Comparison of ENCODE assay signal across 28 cellular contexts in genomic region chr18:78727057-78727739, GRCh38.
"Had no signal": no experiment of that assay in that cellular context is flagged by ENCODE, and none has a peak within 500 bp of the region (broad histone marks: within the 10 kb centered on the region; RNA-seq: fewer than 3 reads in every experiment).

No MANE protein-coding gene starts in this region.

- H3K4me1 ChIP-seq: gastrocnemius medialis, parathyroid adenoma, right atrium auricular region, upper lobe of left lung had no signal

- H3K4me3 Mint-ChIP-seq: activated naive CD8-positive, alpha-beta T cell treated with anti-CD3 and anti-CD28 coated beads, Interleukin-2, amount 50 U/mL, for 24 hours; activated T-helper 1 cell treated with anti-CD3 and anti-CD28 coated beads, Interleukin-12 subunit alpha, Interleukin-12 subunit beta, Interleukin-2, Interleukin-4 antibody, amounts not matched to agents 30 ng/mL and 10 ng/mL and 1 ng/mL, durations not matched to agents 14 hours and 24 hours and 36 hours; naive thymus-derived CD4-positive, alpha-beta T cell; stimulated activated effector memory CD8-positive, alpha-beta T cell treated with anti-CD3 and anti-CD28 coated beads, Interleukin-12 subunit alpha, Interleukin-12 subunit beta, amount 100 ng/mL, for 72 hours; stimulated activated naive CD8-positive, alpha-beta T cell treated with anti-CD3 and anti-CD28 coated beads, Interleukin-15, Interleukin-2, amounts not matched to agents 100 ng/mL and 50 ng/mL, for 24 hours had no signal

- H3K4me3 ChIP-seq: gastrocnemius medialis, hepatocyte, right atrium auricular region, upper lobe of left lung had no signal

- H3K27ac ChIP-seq: gastrocnemius medialis, hepatocyte, parathyroid adenoma, right atrium auricular region, upper lobe of left lung had no signal

- H3K27me3 Mint-ChIP-seq: stimulated activated naive CD8-positive, alpha-beta T cell treated with anti-CD3 and anti-CD28 coated beads, Interleukin-15, Interleukin-2, amounts not matched to agents 100 ng/mL and 50 ng/mL, for 24 hours had no signal

- ATAC-seq: activated naive CD8-positive, alpha-beta T cell treated with anti-CD3 and anti-CD28 coated beads, Interleukin-2, amount 50 U/mL, for 24 hours; gastrocnemius medialis; left cardiac atrium; left ventricle myocardium superior; naive thymus-derived CD4-positive, alpha-beta T cell; stimulated activated effector memory CD8-positive, alpha-beta T cell treated with anti-CD3 and anti-CD28 coated beads, Interleukin-12 subunit alpha, Interleukin-12 subunit beta, amount 100 ng/mL, for 72 hours had no signal

- DNase-seq: activated CD4-positive, alpha-beta T cell treated with anti-CD3 and anti-CD28 coated beads for 4 hours; activated CD4-positive, alpha-beta T cell treated with anti-CD3 and anti-CD28 coated beads, Interleukin-2, amount 50 U/mL, for 4 hours; activated gamma-delta T cell treated with Interleukin-2 at 50 U/mL for 16 hours; activated naive CD4-positive, alpha-beta T cell treated with anti-CD3 and anti-CD28 coated beads, Interleukin-2, amount 50 U/mL, for 16 hours; activated naive CD8-positive, alpha-beta T cell treated with anti-CD3 and anti-CD28 coated beads, Interleukin-2, amount 50 U/mL, for 24 hours; activated T-cell treated with anti-CD3 and anti-CD28 coated beads, Interleukin-2, amount 50 U/mL, for 1 hour; amygdala; caudate nucleus; dermis blood vessel endothelial cell; effector CD4-positive, alpha-beta T cell; gastrocnemius medialis; glutamatergic neuron; left cardiac atrium; left ventricle myocardium superior; mammary epithelial cell; midbrain; naive thymus-derived CD4-positive, alpha-beta T cell; nucleus accumbens; stimulated activated CD4-positive, alpha-beta T cell treated with anti-CD3 and anti-CD28 coated beads, Interleukin-12 subunit alpha, Interleukin-12 subunit beta, amount 100 ng/mL, for 4 hours; stimulated activated CD4-positive, alpha-beta T cell treated with anti-CD3 and anti-CD28 coated beads, Interleukin-4, amount 100 ng/mL, for 24 hours; substantia nigra had no signal

- H3K27ac Mint-ChIP-seq: activated naive CD8-positive, alpha-beta T cell treated with anti-CD3 and anti-CD28 coated beads, Interleukin-2, amount 50 U/mL, for 24 hours; activated T-helper 1 cell treated with anti-CD3 and anti-CD28 coated beads, Interleukin-12 subunit alpha, Interleukin-12 subunit beta, Interleukin-2, Interleukin-4 antibody, amounts not matched to agents 30 ng/mL and 10 ng/mL and 1 ng/mL, durations not matched to agents 14 hours and 24 hours and 36 hours; naive thymus-derived CD4-positive, alpha-beta T cell; stimulated activated effector memory CD8-positive, alpha-beta T cell treated with anti-CD3 and anti-CD28 coated beads, Interleukin-12 subunit alpha, Interleukin-12 subunit beta, amount 100 ng/mL, for 72 hours; stimulated activated naive CD8-positive, alpha-beta T cell treated with anti-CD3 and anti-CD28 coated beads, Interleukin-15, Interleukin-2, amounts not matched to agents 100 ng/mL and 50 ng/mL, for 24 hours had no signal

- H2AFZ ChIP-seq: hepatocyte, parathyroid adenoma had no signal

- H3K4me2 ChIP-seq: hepatocyte had no signal

- H3K9me3 Mint-ChIP-seq: activated naive CD8-positive, alpha-beta T cell treated with anti-CD3 and anti-CD28 coated beads, Interleukin-2, amount 50 U/mL, for 24 hours; activated T-helper 1 cell treated with anti-CD3 and anti-CD28 coated beads, Interleukin-12 subunit alpha, Interleukin-12 subunit beta, Interleukin-2, Interleukin-4 antibody, amounts not matched to agents 30 ng/mL and 10 ng/mL and 1 ng/mL, durations not matched to agents 14 hours and 24 hours and 36 hours; stimulated activated effector memory CD8-positive, alpha-beta T cell treated with anti-CD3 and anti-CD28 coated beads, Interleukin-12 subunit alpha, Interleukin-12 subunit beta, amount 100 ng/mL, for 72 hours; stimulated activated naive CD8-positive, alpha-beta T cell treated with anti-CD3 and anti-CD28 coated beads, Interleukin-15, Interleukin-2, amounts not matched to agents 100 ng/mL and 50 ng/mL, for 24 hours had no signal

- H3K79me2 ChIP-seq: hepatocyte, parathyroid adenoma had no signal

- H3K27me3 ChIP-seq: right atrium auricular region, upper lobe of left lung had no signal

- H3K9me3 ChIP-seq: gastrocnemius medialis, right atrium auricular region, upper lobe of left lung had no signal

- H3K4me1 Mint-ChIP-seq: activated naive CD8-positive, alpha-beta T cell treated with anti-CD3 and anti-CD28 coated beads, Interleukin-2, amount 50 U/mL, for 24 hours; naive thymus-derived CD4-positive, alpha-beta T cell; stimulated activated effector memory CD8-positive, alpha-beta T cell treated with anti-CD3 and anti-CD28 coated beads, Interleukin-12 subunit alpha, Interleukin-12 subunit beta, amount 100 ng/mL, for 72 hours had no signal

- H3K36me3 Mint-ChIP-seq: naive thymus-derived CD4-positive, alpha-beta T cell; stimulated activated effector memory CD8-positive, alpha-beta T cell treated with anti-CD3 and anti-CD28 coated beads, Interleukin-12 subunit alpha, Interleukin-12 subunit beta, amount 100 ng/mL, for 72 hours had no signal

- H3K9ac ChIP-seq: parathyroid adenoma had no signal

- H3K36me3 ChIP-seq: gastrocnemius medialis, right atrium auricular region, upper lobe of left lung had no signal
